In the genomic region with DNA sequence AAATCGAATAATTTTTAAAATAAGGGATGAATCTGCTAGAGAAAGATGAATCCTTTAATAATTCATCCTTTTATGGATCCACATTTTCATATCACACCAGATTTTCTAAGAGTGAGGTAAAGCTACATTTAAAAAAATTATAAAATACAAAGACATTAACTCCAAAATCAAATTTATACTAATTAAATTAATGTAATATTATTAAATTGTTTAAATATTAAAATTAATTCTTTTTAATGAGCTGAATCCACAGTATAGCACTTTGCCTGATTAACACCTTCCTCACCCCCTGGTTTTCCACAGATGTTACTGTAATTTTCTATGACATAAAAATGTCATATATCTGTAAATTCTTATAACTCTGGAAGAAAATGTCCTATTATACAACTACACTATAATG, we compare ENCODE assay signal across 22 cellular contexts. TPM values are rescaled to one million over a fixed set of nuclear protein-coding genes. Genes with fewer than 3 reads are reported as not detected.
A peak's percentile ranks its signal among the peaks of the same experiment; 100 is the strongest.
DNase-seq lines count a peak whose midpoint lies in the region; ATAC-seq, FAIRE-seq and TF ChIP-seq lines count a peak whose summit lies in the region.
"Had no signal": no experiment of that assay in that cellular context is flagged by ENCODE, and none has a peak within 500 bp of the region (broad histone marks: within the 10 kb centered on the region; RNA-seq: fewer than 3 reads in every experiment).

No MANE protein-coding gene starts in this region.

- DNase-seq in frontal cortex (ENCODE audit: low spot score in 2 of 2) = no peak
- no peak for DNase-seq in osteoblast (ENCODE audit: insufficient read length, low spot score, missing footprints)
- DNase-seq in CD8-positive, alpha-beta memory T cell = no peak
- DNase-seq: ACHN; BE2C; C1 segment of cervical spinal cord; Caco-2; Calu3; CD4-positive, alpha-beta memory T cell; CD4-positive, CD25-positive, alpha-beta regulatory T cell; DMS79 treated with DMSO at 0.1 percent for 48 hours; GDM1 had no signal

- POLR2A ChIA-PET in CD8-positive, alpha-beta memory T cell (lab: Charles Lee) = no interaction called here

- no peaks in the 10 kb centered on the region for H3K27me3 ChIP-seq in osteoblast (ENCODE audit: insufficient read depth, low read length)
- no peaks in the 10 kb centered on the region for H3K27me3 ChIP-seq in CD8-positive, alpha-beta memory T cell (ENCODE audit: insufficient read depth, low read length, poor library complexity, severe bottlenecking)
- H3K27me3 ChIP-seq: BE2C, BLaER1 had no signal

- H3K79me2 ChIP-seq in osteoblast (ENCODE audit: insufficient read depth, low read length) = no peaks in the 10 kb centered on the region

- H3K9me3 ChIP-seq in osteoblast (ENCODE audit: low read depth, low read length) = no peaks in the 10 kb centered on the region
- no peaks in the 10 kb centered on the region for H3K9me3 ChIP-seq in CD8-positive, alpha-beta memory T cell (ENCODE audit: low read length)
- H3K9me3 ChIP-seq: BE2C, Caco-2 had no signal

- H3K4me3 Mint-ChIP-seq in CD8-positive, alpha-beta memory T cell = no peak overlapping the region
- H3K4me3 Mint-ChIP-seq: CD14-positive monocyte; CD4-positive, alpha-beta memory T cell; CD4-positive, CD25-positive, alpha-beta regulatory T cell had no signal

- peaks cover 0 to 11% (median 3%) of the 10 kb centered on the region in 5 donors for H3K9me3 Mint-ChIP-seq in CD8-positive, alpha-beta memory T cell

- no peaks in the 10 kb centered on the region for H3K27me3 Mint-ChIP-seq in CD8-positive, alpha-beta memory T cell
- H3K27me3 Mint-ChIP-seq: CD4-positive, alpha-beta memory T cell had no signal

- peaks cover 0 to 3% (median 0%) of the 10 kb centered on the region in 3 donors for H3K4me1 Mint-ChIP-seq in CD8-positive, alpha-beta memory T cell
- H3K4me1 Mint-ChIP-seq: CD14-positive monocyte had no signal

- peaks cover 15 to 48% (median 23%) of the 10 kb centered on the region in 3 donors for H3K36me3 Mint-ChIP-seq in CD8-positive, alpha-beta memory T cell

- no peaks in the 10 kb centered on the region for H3K36me3 ChIP-seq in osteoblast (ENCODE audit: insufficient read depth, low read length)
- H3K36me3 ChIP-seq in CD8-positive, alpha-beta memory T cell (ENCODE audit: insufficient read depth, low read length) = no peaks in the 10 kb centered on the region
- H3K36me3 ChIP-seq: BE2C had no signal

- no peak overlapping the region for H3K27ac ChIP-seq in osteoblast (ENCODE audit: low read depth, low read length)
- no peak overlapping the region for H3K27ac ChIP-seq in CD8-positive, alpha-beta memory T cell (ENCODE audit: low read depth, low read length)
- H3K27ac ChIP-seq: 22Rv1, BLaER1 had no signal

- FAIRE-seq in A204.1 (lab: Jason Lieb, UNC) (peak; percentile 83), TTC549 (lab: Jason Lieb, UNC) (peak; percentile 68), frontal cortex (lab: Jason Lieb, UNC) (peak; percentile 47)
- FAIRE-seq: D721Med, GM12878, GM12892, GM18507 had no signal

- CTCF ChIA-PET in CD8-positive, alpha-beta memory T cell (lab: Charles Lee) = no interaction called here

- no peaks in the 10 kb centered on the region for H3K4me1 ChIP-seq in osteoblast (ENCODE audit: insufficient read depth, low read length)
- H3K4me1 ChIP-seq in CD8-positive, alpha-beta memory T cell (ENCODE audit: insufficient read depth, low read length) = no peaks in the 10 kb centered on the region
- H3K4me1 ChIP-seq: BE2C, BLaER1, Caco-2 had no signal

- H2AFZ ChIP-seq in osteoblast (ENCODE audit: low read length) = no peak overlapping the region

- ATAC-seq in GM21447 (IDR thresholded peaks at IDR 0.05; ENCODE audit: unreplicated experiment) = no peak
- ATAC-seq: GM12878 had no signal

- TF ChIP-seq CTCF in osteoblast (IDR thresholded peaks at IDR 0.05; ENCODE audit: extremely low read depth, low read depth, low read length) = no peak

- no peak overlapping the region for H3K4me2 ChIP-seq in osteoblast (ENCODE audit: insufficient read depth, low read length)
- H3K4me2 ChIP-seq: BLaER1 had no signal

- H4K20me1 ChIP-seq in osteoblast (ENCODE audit: insufficient read depth, low read length) = no peaks in the 10 kb centered on the region
- H4K20me1 ChIP-seq: BLaER1 had no signal

- no peak overlapping the region for H3K27ac Mint-ChIP-seq in CD8-positive, alpha-beta memory T cell
- H3K27ac Mint-ChIP-seq: CD14-positive monocyte; CD4-positive, alpha-beta memory T cell; CD4-positive, CD25-positive, alpha-beta regulatory T cell had no signal

- no peak overlapping the region for H3K4me3 ChIP-seq in osteoblast (ENCODE audit: insufficient read depth, low read length)
- H3K4me3 ChIP-seq in CD8-positive, alpha-beta memory T cell (ENCODE audit: low read length) = no peak overlapping the region
- H3K4me3 ChIP-seq: BLaER1, GM12878 had no signal

RNA-seq across cellular contexts. Expression of gene ZRANB3, which starts 26.2 kb away (rescaled TPM):
- total RNA-seq in frontal cortex (13.5 TPM), osteoblast (9.0 and 10.9 TPM in 2 replicates)
- 10 to 100 TPM in 1 of 2 experiments, 1 to 10 TPM in 1; 9.1 to 10.3 TPM for total RNA-seq in CD8-positive, alpha-beta memory T cell
- 2.5 TPM for polyA plus RNA-seq in CD8-positive, alpha-beta memory T cell

RNA-seq across cellular contexts. Expression of gene R3HDM1, which starts 26.5 kb away (rescaled TPM):
- total RNA-seq in frontal cortex (93.8 TPM), osteoblast (12.3 and 13.3 TPM in 2 replicates)
- 10 to 100 TPM; 49.7 to 52.6 TPM for total RNA-seq in CD8-positive, alpha-beta memory T cell
- polyA plus RNA-seq in CD8-positive, alpha-beta memory T cell = 21.1 TPM
